ENCODE assay signal across 18 cellular contexts in the genomic region with DNA sequence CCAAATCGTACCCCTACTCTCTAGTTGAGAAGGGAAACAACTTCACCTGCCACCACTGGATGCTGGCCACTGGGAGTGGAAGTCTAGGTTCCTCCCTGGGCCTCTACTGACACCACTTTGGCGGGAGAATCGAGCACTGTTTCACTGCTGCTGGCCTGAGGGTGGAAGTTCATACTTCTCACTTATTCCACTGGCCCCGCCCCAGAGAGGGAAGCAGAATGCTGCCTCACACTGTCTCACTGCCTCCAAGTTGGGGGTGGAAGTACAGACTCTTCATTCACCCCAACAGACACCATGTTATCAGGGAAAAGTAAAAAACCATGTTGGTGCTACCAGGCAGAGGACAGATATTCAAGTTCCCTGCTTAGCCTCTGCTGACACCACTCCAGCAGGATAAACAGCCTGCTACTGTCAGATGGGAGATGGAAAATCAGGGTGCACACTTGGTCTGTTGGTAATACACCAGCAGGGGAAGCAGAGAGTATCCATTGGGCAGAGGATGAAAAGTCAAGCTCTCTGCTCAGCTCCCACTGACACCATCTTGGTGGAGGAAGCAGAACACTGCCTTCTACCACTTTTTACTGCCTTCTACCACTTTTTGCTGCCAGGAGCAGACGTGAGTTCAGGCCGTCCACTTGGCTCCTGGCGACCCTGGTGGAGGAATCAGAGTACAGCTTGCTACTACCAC.
DNase-seq lines count a peak whose midpoint lies in the region; ATAC-seq and TF ChIP-seq lines count a peak whose summit lies in the region.
"Had no signal": no experiment of that assay in that cellular context is flagged by ENCODE, and none has a peak within 500 bp of the region (broad histone marks: within the 10 kb centered on the region; RNA-seq: fewer than 3 reads in every experiment).

No MANE protein-coding gene starts in this region.

- H3K4me3 Mint-ChIP-seq in neural crest cell: no peak overlapping the region

- TF ChIP-seq CTCF in epithelial cell of proximal tubule (conservative IDR thresholded peaks at IDR 0.05; ENCODE audit: low read depth, low read length) (peak; percentile 39), neural crest cell (conservative IDR thresholded peaks at IDR 0.05) (peak; percentile 31)

- peaks cover 15% of the 10 kb centered on the region for H3K36me3 Mint-ChIP-seq in neural crest cell (ENCODE audit: low read depth)

- no peaks in the 10 kb centered on the region for H3K27me3 Mint-ChIP-seq in neural crest cell (ENCODE audit: low read depth)

- H3K27ac Mint-ChIP-seq in neural crest cell (ENCODE audit: unreplicated experiment): no peak overlapping the region

- peak; percentile 37 for DNase-seq in DMS53 (lab: John Stamatoyannopoulos, UW)
- DNase-seq in DMS53 treated with DMSO at 0.1 percent for 48 hours (lab: John Stamatoyannopoulos, UW; ENCODE audit: unreplicated experiment): no peak
- peak; percentile 70 for DNase-seq in NCI-H82 (lab: John Stamatoyannopoulos, UW)
- no peak for DNase-seq in epithelial cell of proximal tubule (ENCODE audit: low read depth)
- DNase-seq in neural crest cell (ENCODE audit: low read depth, low spot score): no peak
- DNase-seq in NCI-H1436 (lab: John Stamatoyannopoulos, UW): no peak
- DNase-seq in 8988T: no peak
- DNase-seq: activated CD4-positive, alpha-beta T cell treated with anti-CD3 and anti-CD28 coated beads for 4 hours; activated T-cell treated with anti-CD3 and anti-CD28 coated beads, Interleukin-2, amount 50 U/mL, for 1 hour; COR-L47; cortex of kidney; esophagus squamous epithelium; hippocampal formation; NCI-H1092; PC-9; stomach; T-helper 1 cell had no signal

- H3K4me1 Mint-ChIP-seq in neural crest cell: peaks cover 4% of the 10 kb centered on the region

- peaks cover 9% of the 10 kb centered on the region for H3K9me3 Mint-ChIP-seq in neural crest cell

- no peak for ATAC-seq in HG02763 (IDR thresholded peaks at IDR 0.05; ENCODE audit: unreplicated experiment)

- H3K4me3 ChIP-seq in epithelial cell of proximal tubule (ENCODE audit: low read depth, low read length): no peak overlapping the region
- H3K4me3 ChIP-seq: esophagus squamous epithelium, PC-9, stomach had no signal

Comparison
In these comparisons a context has a peak if more than half of its experiments do, and no peak if none do; other contexts are left out.
1. DNase-seq: peak in DMS53 (single experiment) and NCI-H82 (single experiment); none in DMS53 treated with DMSO at 0.1 percent for 48 hours (single experiment), epithelial cell of proximal tubule (single experiment), neural crest cell (single experiment), NCI-H1436 (single experiment) and 8988T (single experiment).